ENCODE assay signal across 17 cellular contexts in the genomic region with DNA sequence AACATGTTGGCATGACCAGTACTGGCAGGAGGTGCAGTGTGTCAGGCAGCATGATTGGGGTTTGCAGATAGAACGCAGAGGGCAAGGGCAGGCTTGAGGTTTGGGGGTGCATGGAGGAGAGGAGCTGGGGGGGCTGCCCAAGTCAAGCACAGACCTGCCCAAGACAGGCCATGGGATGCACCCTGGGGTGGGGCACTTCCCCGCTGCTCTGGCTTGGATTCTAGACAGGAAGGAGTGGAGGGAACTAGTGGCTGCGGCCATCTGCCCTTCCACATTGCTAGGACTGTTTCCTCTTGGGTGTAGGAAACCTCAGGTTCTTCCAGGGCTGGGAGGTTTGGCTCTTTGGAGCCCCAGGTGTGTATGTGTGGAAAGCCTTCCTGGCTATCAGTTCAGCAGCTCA. TPM values are rescaled to one million over a fixed set of nuclear protein-coding genes. Genes with fewer than 3 reads are reported as not detected.
A peak's percentile ranks its signal among the peaks of the same experiment; 100 is the strongest.
DNase-seq lines count a peak whose midpoint lies in the region; ATAC-seq and TF ChIP-seq lines count a peak whose summit lies in the region.
"Had no signal": no experiment of that assay in that cellular context is flagged by ENCODE, and none has a peak within 500 bp of the region (broad histone marks: within the 10 kb centered on the region; RNA-seq: fewer than 3 reads in every experiment).

No MANE protein-coding gene starts in this region.

- H3K4me1 ChIP-seq in CD8-positive, alpha-beta memory T cell (ENCODE audit: insufficient read depth, low read length) = peaks cover 34% of the 10 kb centered on the region

- intact Hi-C loops in dorsolateral prefrontal cortex (cut with DNase I) = loop anchor here in 1 of 2 donors (5.0 kb wide), 1 partner anchor 35 kb away; no protein-coding TSS in a partner anchor

- H3K36me3 Mint-ChIP-seq in CD8-positive, alpha-beta memory T cell = peaks cover 0 to 8% (median 3%) of the 10 kb centered on the region in 3 donors
- H3K36me3 Mint-ChIP-seq in stimulated activated effector memory CD8-positive, alpha-beta T cell treated with anti-CD3 and anti-CD28 coated beads, Interleukin-12 subunit alpha, Interleukin-12 subunit beta, amount 100 ng/mL, for 72 hours = peaks cover 38% of the 10 kb centered on the region

- in situ Hi-C loops in ACHN (cut with HindIII; ENCODE audit: low pct_ligation_motif_present, low pct_unique_long_range_greater_than_20kb, low sequenced_read_pairs) = no loop called here

- H3K27ac Mint-ChIP-seq in CD8-positive, alpha-beta memory T cell = peak overlapping the region in 5 of 8 donors; percentile 32 to 82 (median 50)
- no peak overlapping the region for H3K27ac Mint-ChIP-seq in stimulated activated effector memory CD8-positive, alpha-beta T cell treated with anti-CD3 and anti-CD28 coated beads, Interleukin-12 subunit alpha, Interleukin-12 subunit beta, amount 100 ng/mL, for 72 hours
- H3K27ac Mint-ChIP-seq: activated B cell treated with CpG ODN at 0.5 μM for 24 hours; activated naive CD8-positive, alpha-beta T cell treated with anti-CD3 and anti-CD28 coated beads, Interleukin-2, amount 10 ng/mL, durations not matched to agents 7 days and 5 days had no signal

- no peaks in the 10 kb centered on the region for H3K9me3 Mint-ChIP-seq in CD8-positive, alpha-beta memory T cell
- H3K9me3 Mint-ChIP-seq in stimulated activated effector memory CD8-positive, alpha-beta T cell treated with anti-CD3 and anti-CD28 coated beads, Interleukin-12 subunit alpha, Interleukin-12 subunit beta, amount 100 ng/mL, for 72 hours = no peaks in the 10 kb centered on the region
- H3K9me3 Mint-ChIP-seq: activated B cell treated with CpG ODN at 0.5 μM for 24 hours; activated naive CD8-positive, alpha-beta T cell treated with anti-CD3 and anti-CD28 coated beads, Interleukin-2, amount 10 ng/mL, durations not matched to agents 7 days and 5 days had no signal

- no peak overlapping the region for H3K4me3 ChIP-seq in CD8-positive, alpha-beta memory T cell (ENCODE audit: low read length)
- H3K4me3 ChIP-seq in NB4 (ENCODE audit: low read depth, low read length) (no peak overlapping the region), dorsolateral prefrontal cortex (peak overlapping the region in 45 of 59 donors; percentile 17 to 99 (median 94)), retinal pigment epithelial cell (ENCODE audit: low read length) (peak overlapping the region; percentile 94)
- H3K4me3 ChIP-seq: left ventricle myocardium inferior had no signal

- H3K27ac ChIP-seq in CD8-positive, alpha-beta memory T cell (ENCODE audit: low read depth, low read length) = no peak overlapping the region
- peak overlapping the region in 20 of 59 donors; percentile 15 to 96 (median 75) for H3K27ac ChIP-seq in dorsolateral prefrontal cortex
- H3K27ac ChIP-seq: left ventricle myocardium inferior had no signal

- H3K27me3 Mint-ChIP-seq in CD8-positive, alpha-beta memory T cell = peaks cover 0 to 2% of the 10 kb centered on the region in 2 donors
- H3K27me3 Mint-ChIP-seq: activated B cell treated with CpG ODN at 0.5 μM for 24 hours had no signal

- ATAC-seq in stimulated activated effector memory CD8-positive, alpha-beta T cell treated with anti-CD3 and anti-CD28 coated beads, Interleukin-12 subunit alpha, Interleukin-12 subunit beta, amount 100 ng/mL, for 72 hours = no peak

- H3K36me3 ChIP-seq in CD8-positive, alpha-beta memory T cell (ENCODE audit: insufficient read depth, low read length) = no peaks in the 10 kb centered on the region

- H3K27me3 ChIP-seq in CD8-positive, alpha-beta memory T cell (ENCODE audit: insufficient read depth, low read length, poor library complexity, severe bottlenecking) = no peaks in the 10 kb centered on the region
- no peaks in the 10 kb centered on the region for H3K27me3 ChIP-seq in dorsolateral prefrontal cortex

- TF ChIP-seq CTCF in NB4 (IDR thresholded peaks at IDR 0.05; ENCODE audit: low read depth, low read length) (no peak), dorsolateral prefrontal cortex (IDR thresholded peaks at IDR 0.05 in 54 of 56, conservative IDR thresholded peaks at IDR 0.05 in 2 of 56; ENCODE audit: low read depth in 1 of 56, partially characterized antibody in 56 of 56) (no peak), retinal pigment epithelial cell (conservative IDR thresholded peaks at IDR 0.05; ENCODE audit: low read depth, low read length) (no peak)

- POLR2A ChIA-PET in CD8-positive, alpha-beta memory T cell (lab: Charles Lee) = no interaction called here

- CTCF ChIA-PET in CD8-positive, alpha-beta memory T cell (lab: Charles Lee) = interaction anchor here (1.3 kb wide), 1 partner anchor 8 kb away, joined by 3 read pairs; no protein-coding TSS in a partner anchor

- H3K4me1 Mint-ChIP-seq in CD8-positive, alpha-beta memory T cell = peaks cover 26 to 40% (median 38%) of the 10 kb centered on the region in 3 donors
- H3K4me1 Mint-ChIP-seq in stimulated activated effector memory CD8-positive, alpha-beta T cell treated with anti-CD3 and anti-CD28 coated beads, Interleukin-12 subunit alpha, Interleukin-12 subunit beta, amount 100 ng/mL, for 72 hours = peaks cover 51% of the 10 kb centered on the region

- peak overlapping the region in 5 of 7 donors; percentile 25 to 86 (median 49) for H3K4me3 Mint-ChIP-seq in CD8-positive, alpha-beta memory T cell
- no peak overlapping the region for H3K4me3 Mint-ChIP-seq in stimulated activated effector memory CD8-positive, alpha-beta T cell treated with anti-CD3 and anti-CD28 coated beads, Interleukin-12 subunit alpha, Interleukin-12 subunit beta, amount 100 ng/mL, for 72 hours
- H3K4me3 Mint-ChIP-seq: activated B cell treated with CpG ODN at 0.5 μM for 24 hours; activated naive CD8-positive, alpha-beta T cell treated with anti-CD3 and anti-CD28 coated beads, Interleukin-2, amount 10 ng/mL, durations not matched to agents 7 days and 5 days had no signal

- TF ChIP-seq POLR2A in NB4 (IDR thresholded peaks at IDR 0.05; ENCODE audit: extremely low read depth, insufficient read length) = no peak

- H3K9me3 ChIP-seq in CD8-positive, alpha-beta memory T cell (ENCODE audit: low read length) = no peaks in the 10 kb centered on the region
- H3K9me3 ChIP-seq: left ventricle myocardium inferior had no signal

- no peak for DNase-seq in CD8-positive, alpha-beta memory T cell
- DNase-seq in NB4 (ENCODE audit: low read depth) (peak; percentile 8), dorsolateral prefrontal cortex (no peak), retinal pigment epithelial cell (ENCODE audit: low read depth) (no peak), ACHN (no peak), UCSD-AML1 (lab: John Stamatoyannopoulos, UW; ENCODE audit: unreplicated experiment) (no peak), Kasumi-1 (lab: John Stamatoyannopoulos, UW) (no peak)
- DNase-seq in stimulated activated effector memory CD8-positive, alpha-beta T cell treated with anti-CD3 and anti-CD28 coated beads, Interleukin-12 subunit alpha, Interleukin-12 subunit beta, amount 100 ng/mL, for 72 hours (ENCODE audit: low spot score in 2 of 2) = no peak
- DNase-seq: activated B cell treated with CpG ODN at 0.5 μM for 24 hours; activated CD8-positive, alpha-beta memory T cell treated with anti-CD3 and anti-CD28 coated beads, Interleukin-2, amount 50 U/mL, for 4 hours; activated naive CD8-positive, alpha-beta T cell treated with anti-CD3 and anti-CD28 coated beads, Interleukin-2, amount 10 ng/mL, durations not matched to agents 7 days and 5 days; cerebellar nuclear complex; DMS153; left ventricle myocardium inferior; NCI-H2171 treated with DMSO at 0.1 percent for 48 hours; stimulated activated CD4-positive, alpha-beta T cell treated with anti-CD3 and anti-CD28 coated beads, Interleukin-4, amount 100 ng/mL, for 4 hours; stimulated activated naive CD4-positive, alpha-beta T cell had no signal

RNA-seq across cellular contexts. Expression of a gene that starts 3.0 kb away (rescaled TPM):
- total RNA-seq in CD8-positive, alpha-beta memory T cell = 10 to 100 TPM; 96.3 to 96.7 TPM
- 38.3 TPM for polyA plus RNA-seq in CD8-positive, alpha-beta memory T cell
- total RNA-seq in dorsolateral prefrontal cortex = 100 to 1,000 TPM; 169 to 469 (median 338) TPM

RNA-seq across cellular contexts. Expression of a gene that starts 54.2 kb away (rescaled TPM):
- total RNA-seq in CD8-positive, alpha-beta memory T cell = 10 to 100 TPM; 48.0 to 48.4 TPM
- 79.1 TPM for polyA plus RNA-seq in CD8-positive, alpha-beta memory T cell
- total RNA-seq in dorsolateral prefrontal cortex = 10 to 100 TPM; 21.2 to 46.5 (median 30.9) TPM

Comparison
In these comparisons a context has a peak if more than half of its experiments do, and no peak if none do; other contexts are left out.
1. H3K4me3 ChIP-seq: peak in dorsolateral prefrontal cortex (45 of 59) and retinal pigment epithelial cell (single experiment); none in CD8-positive, alpha-beta memory T cell (single experiment) and NB4 (single experiment).